Comparison of ENCODE assay signal across 15 cellular contexts in the genomic region with DNA sequence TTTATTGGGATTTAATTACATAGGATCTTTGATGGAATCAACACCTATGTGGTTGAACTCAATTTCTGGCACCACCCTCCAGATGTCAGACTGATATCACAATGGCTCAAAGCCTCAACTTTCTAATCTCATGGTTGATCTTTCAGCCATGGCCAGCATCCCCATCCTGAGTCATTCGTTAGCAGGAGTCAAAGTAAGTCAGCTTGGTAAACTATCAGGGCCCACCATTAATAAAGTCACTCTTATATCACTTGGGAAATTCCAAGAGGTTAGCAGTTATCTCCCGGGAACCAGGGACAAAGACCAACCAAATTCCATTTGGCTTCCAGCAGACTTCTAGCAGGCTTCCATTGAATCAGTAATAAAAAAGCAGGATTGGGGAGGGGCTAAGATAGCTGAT.
"Had no signal": no experiment of that assay in that cellular context is flagged by ENCODE, and none has a peak within 500 bp of the region (broad histone marks: within the 10 kb centered on the region; RNA-seq: fewer than 3 reads in every experiment).

No MANE protein-coding gene starts in this region.

- H3K4me1 Mint-ChIP-seq: neural crest cell; stimulated activated naive CD8-positive, alpha-beta T cell treated with anti-CD3 and anti-CD28 coated beads, Interleukin-15, amount 100 ng/mL, for 72 hours had no signal

- H3K4me3 Mint-ChIP-seq: neural crest cell; stimulated activated naive CD8-positive, alpha-beta T cell treated with anti-CD3 and anti-CD28 coated beads, Interleukin-15, amount 100 ng/mL, for 72 hours had no signal

- H3K4me1 ChIP-seq: ascending aorta, right lobe of liver had no signal

- H3K27me3 Mint-ChIP-seq: stimulated activated naive CD8-positive, alpha-beta T cell treated with anti-CD3 and anti-CD28 coated beads, Interleukin-15, amount 100 ng/mL, for 72 hours had no signal

- H3K4me2 ChIP-seq: hepatocyte had no signal

- H3K9me3 ChIP-seq: ovary, right lobe of liver had no signal

- H3K36me3 ChIP-seq: ascending aorta, ovary, right lobe of liver, upper lobe of left lung had no signal

- FAIRE-seq: kidney had no signal

- ATAC-seq: activated CD4-positive, CD25-positive, alpha-beta regulatory T cell treated with anti-CD3 and anti-CD28 coated beads, Interleukin-2, amount 50 U/mL, for 24 hours; right lobe of liver; stimulated activated naive CD8-positive, alpha-beta T cell treated with anti-CD3 and anti-CD28 coated beads, Interleukin-15, amount 100 ng/mL, for 72 hours had no signal

- H3K4me3 ChIP-seq: ascending aorta, hepatocyte, ovary, right lobe of liver, upper lobe of left lung had no signal

- H3K27ac Mint-ChIP-seq: stimulated activated naive CD8-positive, alpha-beta T cell treated with anti-CD3 and anti-CD28 coated beads, Interleukin-15, amount 100 ng/mL, for 72 hours had no signal

- DNase-seq: activated CD4-positive, alpha-beta T cell treated with anti-CD3 and anti-CD28 coated beads, Interleukin-2, amount 50 U/mL, for 1 hour; activated CD8-positive, alpha-beta memory T cell treated with anti-CD3 and anti-CD28 coated beads for 24 hours; activated naive CD4-positive, alpha-beta T cell; erythroblast; kidney; left ventricle myocardium superior; ovary; right lobe of liver; stimulated activated naive CD8-positive, alpha-beta T cell treated with anti-CD3 and anti-CD28 coated beads, Interleukin-15, amount 100 ng/mL, for 72 hours; T1000; upper lobe of left lung had no signal

- H3K27ac ChIP-seq: ascending aorta, hepatocyte, ovary, right lobe of liver, upper lobe of left lung had no signal

- H3K79me2 ChIP-seq: hepatocyte had no signal

- H3K27me3 ChIP-seq: ascending aorta, hepatocyte, ovary, right lobe of liver, upper lobe of left lung had no signal

- H2AFZ ChIP-seq: hepatocyte had no signal
